7 cellular contexts compared by ENCODE assay signal in genomic region chr1:184622136-184622823, GRCh38.
DNase-seq lines count a peak whose midpoint lies in the region; ATAC-seq and TF ChIP-seq lines count a peak whose summit lies in the region.

No MANE protein-coding gene starts in this region.

- TF ChIP-seq CTCF in LNCaP clone FGC (IDR thresholded peaks at IDR 0.05; ENCODE audit: control insufficient read depth, extremely low read depth, insufficient read depth) (0 out of 2 replicates have a peak, but pooled peaks have one; percentile 7), upper lobe of left lung (IDR thresholded peaks at IDR 0.05) (no peak), GM13976 (IDR thresholded peaks at IDR 0.05; ENCODE audit: borderline replicate concordance, control extremely low read depth, extremely low read depth, insufficient read depth, missing control alignments) (no peak)

- H3K9me3 ChIP-seq in upper lobe of left lung = no peaks in the 10 kb centered on the region

- peaks cover 0 to 30% (median 11%) of the 10 kb centered on the region in 4 donors for H3K4me1 ChIP-seq in upper lobe of left lung

- peak; percentile 87 to 90 for ATAC-seq in upper lobe of left lung (ENCODE audit: low FRiP score in 2 of 2)
- ATAC-seq in HG02763 (IDR thresholded peaks at IDR 0.05; ENCODE audit: unreplicated experiment) = no peak
- ATAC-seq in GM19328 (IDR thresholded peaks at IDR 0.05; ENCODE audit: unreplicated experiment) = no peak

- peak overlapping the region; percentile 49 to 78 (median 64) for H3K27ac ChIP-seq in upper lobe of left lung

- no peak for TF ChIP-seq POLR2A in upper lobe of left lung (IDR thresholded peaks at IDR 0.05)

- DNase-seq in LNCaP clone FGC (ENCODE audit: low read depth) (peak; percentile 100), brain pericyte (ENCODE audit: low read depth, low spot score) (peak; percentile 97), left kidney (ENCODE audit: low read depth, low spot score) (peak; percentile 85), upper lobe of left lung (peak in 1 of 2 donors; percentile 64), GM13976 (ENCODE audit: low spot score) (no peak)

- H3K27me3 ChIP-seq in upper lobe of left lung = no peaks in the 10 kb centered on the region

- peak in 2 of 4 donors; percentile 70 to 81 for TF ChIP-seq EP300 in upper lobe of left lung (IDR thresholded peaks at IDR 0.05)

- 58 to 65% methylated on average over 9 of the region's 9 CpGs for WGBS in upper lobe of left lung, 2 donors

- H3K4me3 ChIP-seq in LNCaP clone FGC (ENCODE audit: low read depth, low read length) (no peak overlapping the region), upper lobe of left lung (no peak overlapping the region)

- H3K36me3 ChIP-seq in upper lobe of left lung = peaks cover 0 to 3% (median 2%) of the 10 kb centered on the region in 4 donors

- in situ Hi-C loops in GM13976 (cut with MboI; ENCODE audit: low sequenced_read_pairs, unreplicated experiment) = no loop called here

Comparison
In these comparisons a context has a peak if more than half of its experiments do, and no peak if none do; other contexts are left out.
1. ATAC-seq: peak in upper lobe of left lung (2 of 2); none in HG02763 (single experiment) and GM19328 (single experiment).